In the genomic region with DNA sequence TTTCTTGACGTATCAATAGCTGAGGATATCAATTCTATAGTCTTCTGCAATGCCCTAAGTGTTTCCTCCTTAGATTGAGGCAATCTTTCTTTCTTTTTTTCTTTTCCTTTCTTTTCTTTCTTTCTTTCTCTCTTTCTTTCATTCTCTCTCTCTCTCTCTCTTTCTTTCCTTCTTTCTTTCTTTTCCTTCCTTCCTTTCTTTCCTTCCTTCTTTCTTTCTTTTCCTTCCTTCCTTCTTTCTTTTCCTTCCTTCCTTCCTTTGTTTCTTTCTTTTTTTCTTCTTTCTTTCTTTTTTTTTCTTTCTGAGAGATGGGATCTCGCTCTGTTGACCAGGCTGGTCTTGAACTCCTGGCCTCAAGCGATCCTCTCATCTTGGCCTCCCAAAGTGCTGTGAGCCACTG, we compare ENCODE assay signal across 23 cellular contexts.
"Had no signal": no experiment of that assay in that cellular context is flagged by ENCODE, and none has a peak within 500 bp of the region (broad histone marks: within the 10 kb centered on the region; RNA-seq: fewer than 3 reads in every experiment).

No MANE protein-coding gene starts in this region.

- H3K4me1 ChIP-seq: colonic mucosa, esophagus squamous epithelium, gastrocnemius medialis, heart right ventricle, left lung, lower lobe of right lung had no signal

- H3K4me3 ChIP-seq: colonic mucosa, esophagus squamous epithelium, gastrocnemius medialis, heart right ventricle, left lung, lower lobe of right lung, mucosa of descending colon had no signal

- H3K27ac Mint-ChIP-seq: dendritic cell treated with granulocyte-macrophage colony-stimulating factor and Interleukin-4, amounts not matched to agents 40 ng/mL and 50 ng/mL, for 4 days; endodermal cell; mesothelial cell of epicardium had no signal

- DNase-seq: colonic mucosa; cortex of kidney; effector CD8-positive, alpha-beta T cell; effector memory CD8-positive, alpha-beta T cell; endodermal cell; erythroblast; esophagus squamous epithelium; foreskin melanocyte; gastrocnemius medialis; glutamatergic neuron; head of caudate nucleus; heart right ventricle; hippocampal formation; left cardiac atrium; left lung; left ventricle myocardium superior; lower lobe of right lung; mesenchymal stem cell; mucosa of descending colon had no signal

- H3K9me3 ChIP-seq: colonic mucosa, esophagus squamous epithelium, gastrocnemius medialis, left lung, lower lobe of right lung, mucosa of descending colon had no signal

- H3K36me3 Mint-ChIP-seq: mesothelial cell of epicardium had no signal

- ATAC-seq: effector memory CD8-positive, alpha-beta T cell; esophagus mucosa; gastrocnemius medialis; heart right ventricle; left cardiac atrium; left lung; left ventricle myocardium superior; lower lobe of right lung; mucosa of descending colon had no signal

- H3K4me3 Mint-ChIP-seq: dendritic cell treated with granulocyte-macrophage colony-stimulating factor and Interleukin-4, amounts not matched to agents 40 ng/mL and 50 ng/mL, for 4 days; effector memory CD8-positive, alpha-beta T cell; endodermal cell; mesothelial cell of epicardium had no signal

- H3K36me3 ChIP-seq: colonic mucosa, esophagus squamous epithelium, gastrocnemius medialis, heart right ventricle, left lung, lower lobe of right lung had no signal

- H3K27ac ChIP-seq: colonic mucosa, epithelial cell of prostate, esophagus squamous epithelium, gastrocnemius medialis, heart right ventricle, left lung, lower lobe of right lung had no signal

- H3K27me3 ChIP-seq: colonic mucosa, esophagus squamous epithelium, gastrocnemius medialis, left lung had no signal

- H3K4me1 Mint-ChIP-seq: endodermal cell, mesothelial cell of epicardium had no signal

- H3K9me3 Mint-ChIP-seq: dendritic cell treated with granulocyte-macrophage colony-stimulating factor and Interleukin-4, amounts not matched to agents 40 ng/mL and 50 ng/mL, for 4 days; effector memory CD8-positive, alpha-beta T cell had no signal
